In the genomic region with DNA sequence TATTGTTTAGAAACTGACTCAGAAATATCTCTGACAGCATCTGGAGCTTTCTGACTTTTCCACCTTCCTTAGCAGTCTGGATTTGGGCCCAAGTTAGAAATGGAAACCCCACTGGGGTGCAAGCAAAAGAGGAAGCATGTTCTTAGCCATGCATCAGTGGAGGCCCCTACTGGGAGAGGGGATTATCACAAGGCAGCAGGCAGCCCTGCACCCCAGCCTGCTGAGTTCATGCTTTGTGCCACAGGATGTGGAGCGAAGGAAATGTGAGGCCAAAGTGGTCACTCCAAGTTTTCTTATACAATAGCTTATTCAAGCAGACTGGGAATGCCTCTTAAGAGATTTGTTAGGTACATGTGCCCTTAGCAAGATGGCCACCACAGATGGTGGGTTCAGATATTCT, we compare ENCODE assay signal across 8 cellular contexts.
DNase-seq lines count a peak whose midpoint lies in the region; ATAC-seq, FAIRE-seq and TF ChIP-seq lines count a peak whose summit lies in the region.

No MANE protein-coding gene starts in this region.

- H3K4me1 ChIP-seq in pancreas: no peaks in the 10 kb centered on the region
- no peaks in the 10 kb centered on the region for H3K4me1 ChIP-seq in kidney (ENCODE audit: control insufficient read depth in 1 of 2, insufficient read depth in 1 of 2, low read depth in 1 of 2, low read length in 2 of 2)

- H3K27ac ChIP-seq in pancreas: no peak overlapping the region
- no peak overlapping the region for H3K27ac ChIP-seq in kidney (ENCODE audit: low read depth in 2 of 2, low read length in 2 of 2)

- H3K9me3 ChIP-seq in pancreas (no peaks in the 10 kb centered on the region), kidney (ENCODE audit: control insufficient read depth in 1 of 2, low read length in 2 of 2) (no peaks in the 10 kb centered on the region)

- WGBS in pancreas, 2 donors: 88 to 90% methylated on average over 1 of the region's 1 CpG

- FAIRE-seq in pancreas (lab: Jason Lieb, UNC): no peak
- no peak for FAIRE-seq in kidney (lab: Jason Lieb, UNC)

- TF ChIP-seq CTCF in fibroblast of pulmonary artery (IDR thresholded peaks at IDR 0.05; ENCODE audit: low read length, missing control alignments): peak; percentile 60
- TF ChIP-seq CTCF in pancreas (IDR thresholded peaks at IDR 0.05): no peak
- no peak for TF ChIP-seq CTCF in kidney (IDR thresholded peaks at IDR 0.05; ENCODE audit: borderline replicate concordance, extremely low read depth, insufficient read depth)

- no peak overlapping the region for H3K4me3 ChIP-seq in fibroblast of pulmonary artery (replicated peaks; ENCODE audit: low read depth, low read length)
- no peak overlapping the region for H3K4me3 ChIP-seq in pancreas
- no peak overlapping the region for H3K4me3 ChIP-seq in kidney (ENCODE audit: low read length in 2 of 2)

- no peak overlapping the region for H3K9ac ChIP-seq in kidney (ENCODE audit: low read length in 2 of 2)

- no peaks in the 10 kb centered on the region for H3K27me3 ChIP-seq in pancreas

- intact Hi-C loops in pancreas (cut with DNase I) (no loop called here), kidney (cut with DNase I) (no loop called here)

- peak; percentile 62 for ATAC-seq in GM21381 (IDR thresholded peaks at IDR 0.05; ENCODE audit: unreplicated experiment)
- ATAC-seq in HG02852 (IDR thresholded peaks at IDR 0.05; ENCODE audit: unreplicated experiment): no peak
- no peak for ATAC-seq in pancreas
- ATAC-seq in GM21737 (IDR thresholded peaks at IDR 0.05; ENCODE audit: unreplicated experiment): no peak

- no peaks in the 10 kb centered on the region for H3K36me3 ChIP-seq in pancreas
- no peaks in the 10 kb centered on the region for H3K36me3 ChIP-seq in kidney (ENCODE audit: control insufficient read depth in 1 of 2, insufficient read depth in 2 of 2, low read length in 2 of 2)

- DNase-seq in DMS 273 (lab: John Stamatoyannopoulos, UW; ENCODE audit: unreplicated experiment) (peak; percentile 86), NCI-H146 treated with DMSO at 0.1 percent for 48 hours (lab: John Stamatoyannopoulos, UW; ENCODE audit: unreplicated experiment) (peak; percentile 26), fibroblast of pulmonary artery (ENCODE audit: low read depth) (peak; percentile 39), pancreas (no peak), kidney (no peak)

Comparison
In these comparisons a context has a peak if more than half of its experiments do, and no peak if none do; other contexts are left out.
1. DNase-seq: peak in DMS 273 (single experiment), NCI-H146 treated with DMSO at 0.1 percent for 48 hours (single experiment) and fibroblast of pulmonary artery (single experiment); none in pancreas (0 of 6) and kidney (single experiment).